9 cellular contexts compared by ENCODE assay signal in the genomic region with DNA sequence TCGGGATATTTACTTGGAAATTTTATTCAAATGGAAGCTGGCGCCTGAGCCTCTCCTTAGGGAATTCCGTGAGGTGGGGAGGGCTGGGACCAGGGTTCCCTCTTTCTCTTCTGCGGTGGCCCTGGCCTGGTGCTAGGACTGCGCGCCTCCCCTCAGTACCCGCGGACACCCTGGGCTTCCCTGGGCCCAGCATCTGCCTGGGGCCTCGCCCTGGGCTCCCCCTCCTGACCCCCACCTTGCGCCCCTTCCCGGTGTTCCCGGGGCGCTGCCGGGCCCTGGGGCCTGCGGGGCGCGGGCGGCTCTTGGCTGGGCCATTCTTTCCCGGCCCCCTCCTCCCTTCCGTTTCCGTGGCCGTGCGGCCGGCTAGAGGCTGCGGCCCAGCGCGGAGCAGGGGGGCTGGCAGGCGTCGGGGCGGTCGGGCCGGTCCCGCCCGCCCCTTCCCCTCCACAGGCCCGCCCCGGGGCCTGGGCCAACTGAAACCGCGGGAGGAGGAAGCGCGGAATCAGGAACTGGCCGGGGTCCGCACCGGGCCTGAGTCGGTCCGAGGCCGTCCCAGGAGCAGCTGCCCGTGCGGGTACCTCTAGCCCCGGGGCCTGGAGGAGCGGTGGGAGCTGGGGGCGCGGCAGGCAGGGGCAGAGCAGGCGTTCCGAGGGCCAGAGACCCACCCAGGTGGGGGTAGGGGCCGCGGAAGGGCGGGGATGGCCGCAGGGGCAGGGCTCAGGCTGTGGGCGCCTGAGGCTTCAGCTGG. TPM values are rescaled to one million over a fixed set of nuclear protein-coding genes. Genes with fewer than 3 reads are reported as not detected.
DNase-seq lines count a peak whose midpoint lies in the region; ATAC-seq and TF ChIP-seq lines count a peak whose summit lies in the region.
"Had no signal": no experiment of that assay in that cellular context is flagged by ENCODE, and none has a peak within 500 bp of the region (broad histone marks: within the 10 kb centered on the region; RNA-seq: fewer than 3 reads in every experiment).

FES (plus strand) TSS at position 534 of the 748 bp plus-strand sequence. CDS start 542 bp downstream, outside the sequence.

- in situ Hi-C loops in GM18951 (cut with MboI; ENCODE audit: low sequenced_read_pairs, unreplicated experiment), result loop anchor here (10.0 kb wide), 2 partner anchors 239 to 559 kb away; no protein-coding TSS in a partner anchor

- H3K4me1 Mint-ChIP-seq in T-helper 2 cell treated with Interferon-gamma antibody and Interleukin-4, amounts not matched to agents 5 μg/mL and 100 μg/mL, for 36 hours (ENCODE audit: low read depth), result peaks cover 25% of the 10 kb centered on the region
- peaks cover 35% of the 10 kb centered on the region for H3K4me1 Mint-ChIP-seq in nephron progenitor cell

- H3K36me3 Mint-ChIP-seq in T-helper 2 cell treated with Interferon-gamma antibody and Interleukin-4, amounts not matched to agents 5 μg/mL and 100 μg/mL, for 36 hours (ENCODE audit: low read depth), result peaks cover 26% of the 10 kb centered on the region
- peaks cover 6% of the 10 kb centered on the region for H3K36me3 Mint-ChIP-seq in nephron progenitor cell (ENCODE audit: low read depth)

- peak within 1 kb of the TSS; percentile 62 for H3K4me3 Mint-ChIP-seq in T-helper 2 cell treated with Interferon-gamma antibody and Interleukin-4, amounts not matched to agents 5 μg/mL and 100 μg/mL, for 36 hours
- H3K4me3 Mint-ChIP-seq in nephron progenitor cell, result peak within 1 kb of the TSS; percentile 58

- no peaks in the 10 kb centered on the region for H3K27me3 Mint-ChIP-seq in T-helper 2 cell treated with Interferon-gamma antibody and Interleukin-4, amounts not matched to agents 5 μg/mL and 100 μg/mL, for 36 hours (ENCODE audit: low read depth)
- H3K27me3 Mint-ChIP-seq in nephron progenitor cell (ENCODE audit: low read depth, poor library complexity), result no peaks in the 10 kb centered on the region

- no peak for DNase-seq in T-helper 2 cell treated with Interferon-gamma antibody and Interleukin-4, amounts not matched to agents 5 μg/mL and 100 μg/mL, for 36 hours (ENCODE audit: low spot score)
- DNase-seq in fibroblast of the aortic adventitia (ENCODE audit: low read depth) (peak; percentile 49), nephron progenitor cell (peak; percentile 58), germinal center (ENCODE audit: low spot score) (no peak), LoVo (ENCODE audit: low spot score) (no peak), 8988T (no peak)

- H3K9me3 Mint-ChIP-seq in T-helper 2 cell treated with Interferon-gamma antibody and Interleukin-4, amounts not matched to agents 5 μg/mL and 100 μg/mL, for 36 hours, result no peaks in the 10 kb centered on the region
- no peaks in the 10 kb centered on the region for H3K9me3 Mint-ChIP-seq in nephron progenitor cell

- TF ChIP-seq CTCF in fibroblast of the aortic adventitia (IDR thresholded peaks at IDR 0.05; ENCODE audit: insufficient read depth, low read length) (no peak), nephron progenitor cell (IDR thresholded peaks at IDR 0.05) (no peak)

- peak within 1 kb of the TSS; percentile 64 for H3K4me3 ChIP-seq in fibroblast of the aortic adventitia (ENCODE audit: low read depth, low read length)
- H3K4me3 ChIP-seq: SK-N-MC had no signal

- no peak for ATAC-seq in HG03521 (IDR thresholded peaks at IDR 0.05; ENCODE audit: unreplicated experiment)

- peak; percentile 44 for TF ChIP-seq POLR2A in GM18951 (IDR thresholded peaks at IDR 0.05; ENCODE audit: extremely low read depth, insufficient read depth, insufficient read length)

- peak within 1 kb of the TSS; percentile 86 for H3K27ac Mint-ChIP-seq in T-helper 2 cell treated with Interferon-gamma antibody and Interleukin-4, amounts not matched to agents 5 μg/mL and 100 μg/mL, for 36 hours
- H3K27ac Mint-ChIP-seq in nephron progenitor cell, result no peak within 1 kb of the TSS

RNA-seq across cellular contexts. Expression of gene FES, which starts in this region (rescaled TPM):
- 19.0 and 23.1 TPM in 2 replicates for total RNA-seq in fibroblast of the aortic adventitia (ENCODE audit: low replicate concordance)

Comparison
In these comparisons a context has a peak if more than half of its experiments do, and no peak if none do; other contexts are left out.
1. DNase-seq: peak in fibroblast of the aortic adventitia (single experiment) and nephron progenitor cell (single experiment); none in T-helper 2 cell treated with Interferon-gamma antibody and Interleukin-4, amounts not matched to agents 5 μg/mL and 100 μg/mL, for 36 hours (single experiment), germinal center (single experiment), LoVo (single experiment) and 8988T (single experiment).